ENCODE assay signal across 18 cellular contexts in genomic region chr3:10574101-10574615, GRCh38.
"Had no signal": no experiment of that assay in that cellular context is flagged by ENCODE, and none has a peak within 500 bp of the region (broad histone marks: within the 10 kb centered on the region; RNA-seq: fewer than 3 reads in every experiment).

No MANE protein-coding gene starts in this region.

- DNase-seq: effector CD8-positive, alpha-beta T cell; foreskin melanocyte; heart left ventricle; hippocampal formation; naive thymus-derived CD4-positive, alpha-beta T cell; nephron progenitor cell; psoas muscle; retina; right lobe of liver; stimulated activated CD4-positive, alpha-beta T cell treated with anti-CD3 and anti-CD28 coated beads, Interleukin-4, amount 100 ng/mL, for 1 hour; stimulated activated CD8-positive, alpha-beta memory T cell treated with anti-CD3 and anti-CD28 coated beads, Interleukin-4, amount 100 ng/mL, for 48 hours; stimulated activated naive CD8-positive, alpha-beta T cell treated with anti-CD3 and anti-CD28 coated beads, Interleukin-15, Interleukin-2, amounts not matched to agents 100 U/mL and 50 U/mL, for 24 hours; tibial artery; upper lobe of left lung; uterus had no signal

- H3K36me3 ChIP-seq: heart left ventricle, right lobe of liver, tibial artery, upper lobe of left lung, uterus had no signal

- H3K4me3 Mint-ChIP-seq: naive thymus-derived CD4-positive, alpha-beta T cell; nephron progenitor cell; stimulated activated effector memory CD8-positive, alpha-beta T cell treated with anti-CD3 and anti-CD28 coated beads, Interleukin-12 subunit alpha, Interleukin-12 subunit beta, amount 100 ng/mL, for 72 hours had no signal

- H3K9me3 Mint-ChIP-seq: nephron progenitor cell; stimulated activated effector memory CD8-positive, alpha-beta T cell treated with anti-CD3 and anti-CD28 coated beads, Interleukin-12 subunit alpha, Interleukin-12 subunit beta, amount 100 ng/mL, for 72 hours had no signal

- H3K79me2 ChIP-seq: parathyroid adenoma had no signal

- H3K9me3 ChIP-seq: heart left ventricle, psoas muscle, right lobe of liver, tibial artery, upper lobe of left lung, uterus had no signal

- H3K9ac ChIP-seq: parathyroid adenoma had no signal

- H3K27ac Mint-ChIP-seq: naive thymus-derived CD4-positive, alpha-beta T cell; nephron progenitor cell had no signal

- ATAC-seq: heart left ventricle; naive thymus-derived CD4-positive, alpha-beta T cell; psoas muscle; right lobe of liver; stimulated activated effector memory CD8-positive, alpha-beta T cell treated with anti-CD3 and anti-CD28 coated beads, Interleukin-12 subunit alpha, Interleukin-12 subunit beta, amount 100 ng/mL, for 72 hours; stimulated activated naive CD8-positive, alpha-beta T cell treated with anti-CD3 and anti-CD28 coated beads, Interleukin-15, Interleukin-2, amounts not matched to agents 100 U/mL and 50 U/mL, for 24 hours had no signal

- H3K27me3 ChIP-seq: dorsolateral prefrontal cortex, right lobe of liver, upper lobe of left lung, uterus had no signal

- H3K27ac ChIP-seq: heart left ventricle, parathyroid adenoma, psoas muscle, right lobe of liver, tibial artery, upper lobe of left lung, uterus had no signal

- H3K4me1 Mint-ChIP-seq: naive thymus-derived CD4-positive, alpha-beta T cell; nephron progenitor cell had no signal

- H3K4me3 ChIP-seq: dorsolateral prefrontal cortex, heart left ventricle, psoas muscle, right lobe of liver, tibial artery, upper lobe of left lung, uterus had no signal

- H3K36me3 Mint-ChIP-seq: naive thymus-derived CD4-positive, alpha-beta T cell; stimulated activated effector memory CD8-positive, alpha-beta T cell treated with anti-CD3 and anti-CD28 coated beads, Interleukin-12 subunit alpha, Interleukin-12 subunit beta, amount 100 ng/mL, for 72 hours had no signal

- H3K4me1 ChIP-seq: parathyroid adenoma, upper lobe of left lung, uterus had no signal

- H2AFZ ChIP-seq: parathyroid adenoma had no signal
